1 cellular context compared by ENCODE assay signal in the genomic region with DNA sequence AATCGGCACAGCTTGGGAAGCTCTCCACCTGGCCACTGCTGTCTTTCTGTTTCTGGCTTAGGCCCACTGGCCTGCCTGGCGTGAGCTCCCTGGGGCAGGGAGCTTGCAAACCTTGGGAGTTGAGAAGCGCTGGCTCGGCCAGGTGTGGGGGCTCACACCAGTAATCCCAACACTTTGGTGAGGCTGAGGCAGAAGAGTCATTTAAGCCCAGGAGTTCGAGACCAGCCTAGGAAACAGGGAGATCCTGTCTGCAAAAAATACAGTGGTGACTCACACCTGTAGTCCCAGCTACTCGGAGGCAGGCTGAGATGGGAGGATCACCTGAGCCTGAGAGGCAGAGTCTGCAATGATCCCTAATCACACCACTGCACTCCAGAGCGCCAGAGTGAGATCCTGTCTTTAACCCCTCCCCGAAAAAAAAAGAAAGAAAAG.
TF ChIP-seq lines count a peak whose summit lies in the region.

No MANE protein-coding gene starts in this region.

TF ChIP-seq in K562, 482 proteins besides CTCF, POLR2A, EP300 and RAD21:
- TF ChIP-seq TAF9B (IDR thresholded peaks at IDR 0.05; ENCODE audit: partially characterized antibody) = no peak
- TF ChIP-seq, protein P1, sequence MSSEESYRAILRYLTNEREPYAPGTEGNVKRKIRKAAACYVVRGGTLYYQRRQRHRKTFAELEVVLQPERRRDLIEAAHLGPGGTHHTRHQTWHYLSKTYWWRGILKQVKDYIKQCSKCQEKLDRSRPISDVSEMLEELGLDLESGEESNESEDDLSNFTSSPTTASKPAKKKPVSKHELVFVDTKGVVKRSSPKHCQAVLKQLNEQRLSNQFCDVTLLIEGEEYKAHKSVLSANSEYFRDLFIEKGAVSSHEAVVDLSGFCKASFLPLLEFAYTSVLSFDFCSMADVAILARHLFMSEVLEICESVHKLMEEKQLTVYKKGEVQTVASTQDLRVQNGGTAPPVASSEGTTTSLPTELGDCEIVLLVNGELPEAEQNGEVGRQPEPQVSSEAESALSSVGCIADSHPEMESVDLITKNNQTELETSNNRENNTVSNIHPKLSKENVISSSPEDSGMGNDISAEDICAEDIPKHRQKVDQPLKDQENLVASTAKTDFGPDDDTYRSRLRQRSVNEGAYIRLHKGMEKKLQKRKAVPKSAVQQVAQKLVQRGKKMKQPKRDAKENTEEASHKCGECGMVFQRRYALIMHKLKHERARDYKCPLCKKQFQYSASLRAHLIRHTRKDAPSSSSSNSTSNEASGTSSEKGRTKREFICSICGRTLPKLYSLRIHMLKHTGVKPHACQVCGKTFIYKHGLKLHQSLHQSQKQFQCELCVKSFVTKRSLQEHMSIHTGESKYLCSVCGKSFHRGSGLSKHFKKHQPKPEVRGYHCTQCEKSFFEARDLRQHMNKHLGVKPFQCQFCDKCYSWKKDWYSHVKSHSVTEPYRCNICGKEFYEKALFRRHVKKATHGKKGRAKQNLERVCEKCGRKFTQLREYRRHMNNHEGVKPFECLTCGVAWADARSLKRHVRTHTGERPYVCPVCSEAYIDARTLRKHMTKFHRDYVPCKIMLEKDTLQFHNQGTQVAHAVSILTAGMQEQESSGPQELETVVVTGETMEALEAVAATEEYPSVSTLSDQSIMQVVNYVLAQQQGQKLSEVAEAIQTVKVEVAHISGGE (CRISPR knock-in tag; IDR thresholded peaks at IDR 0.05) = no peak
- TF ChIP-seq, protein P2, sequence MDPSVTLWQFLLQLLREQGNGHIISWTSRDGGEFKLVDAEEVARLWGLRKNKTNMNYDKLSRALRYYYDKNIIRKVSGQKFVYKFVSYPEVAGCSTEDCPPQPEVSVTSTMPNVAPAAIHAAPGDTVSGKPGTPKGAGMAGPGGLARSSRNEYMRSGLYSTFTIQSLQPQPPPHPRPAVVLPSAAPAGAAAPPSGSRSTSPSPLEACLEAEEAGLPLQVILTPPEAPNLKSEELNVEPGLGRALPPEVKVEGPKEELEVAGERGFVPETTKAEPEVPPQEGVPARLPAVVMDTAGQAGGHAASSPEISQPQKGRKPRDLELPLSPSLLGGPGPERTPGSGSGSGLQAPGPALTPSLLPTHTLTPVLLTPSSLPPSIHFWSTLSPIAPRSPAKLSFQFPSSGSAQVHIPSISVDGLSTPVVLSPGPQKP (CRISPR knock-in tag; IDR thresholded peaks at IDR 0.05) = no peak
- TF ChIP-seq BDP1 (IDR thresholded peaks at IDR 0.05; ENCODE audit: insufficient read depth, insufficient read length) = no peak
- no peak for TF ChIP-seq STAT5B (CRISPR knock-in tag; IDR thresholded peaks at IDR 0.05)
- TF ChIP-seq, protein P3, sequence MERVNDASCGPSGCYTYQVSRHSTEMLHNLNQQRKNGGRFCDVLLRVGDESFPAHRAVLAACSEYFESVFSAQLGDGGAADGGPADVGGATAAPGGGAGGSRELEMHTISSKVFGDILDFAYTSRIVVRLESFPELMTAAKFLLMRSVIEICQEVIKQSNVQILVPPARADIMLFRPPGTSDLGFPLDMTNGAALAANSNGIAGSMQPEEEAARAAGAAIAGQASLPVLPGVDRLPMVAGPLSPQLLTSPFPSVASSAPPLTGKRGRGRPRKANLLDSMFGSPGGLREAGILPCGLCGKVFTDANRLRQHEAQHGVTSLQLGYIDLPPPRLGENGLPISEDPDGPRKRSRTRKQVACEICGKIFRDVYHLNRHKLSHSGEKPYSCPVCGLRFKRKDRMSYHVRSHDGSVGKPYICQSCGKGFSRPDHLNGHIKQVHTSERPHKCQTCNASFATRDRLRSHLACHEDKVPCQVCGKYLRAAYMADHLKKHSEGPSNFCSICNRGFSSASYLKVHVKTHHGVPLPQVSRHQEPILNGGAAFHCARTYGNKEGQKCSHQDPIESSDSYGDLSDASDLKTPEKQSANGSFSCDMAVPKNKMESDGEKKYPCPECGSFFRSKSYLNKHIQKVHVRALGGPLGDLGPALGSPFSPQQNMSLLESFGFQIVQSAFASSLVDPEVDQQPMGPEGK (CRISPR knock-in tag; IDR thresholded peaks at IDR 0.05; ENCODE audit: borderline replicate concordance) = no peak
- TF ChIP-seq, protein P4, sequence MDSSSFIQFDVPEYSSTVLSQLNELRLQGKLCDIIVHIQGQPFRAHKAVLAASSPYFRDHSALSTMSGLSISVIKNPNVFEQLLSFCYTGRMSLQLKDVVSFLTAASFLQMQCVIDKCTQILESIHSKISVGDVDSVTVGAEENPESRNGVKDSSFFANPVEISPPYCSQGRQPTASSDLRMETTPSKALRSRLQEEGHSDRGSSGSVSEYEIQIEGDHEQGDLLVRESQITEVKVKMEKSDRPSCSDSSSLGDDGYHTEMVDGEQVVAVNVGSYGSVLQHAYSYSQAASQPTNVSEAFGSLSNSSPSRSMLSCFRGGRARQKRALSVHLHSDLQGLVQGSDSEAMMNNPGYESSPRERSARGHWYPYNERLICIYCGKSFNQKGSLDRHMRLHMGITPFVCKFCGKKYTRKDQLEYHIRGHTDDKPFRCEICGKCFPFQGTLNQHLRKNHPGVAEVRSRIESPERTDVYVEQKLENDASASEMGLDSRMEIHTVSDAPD (CRISPR knock-in tag; IDR thresholded peaks at IDR 0.05) = no peak
- TF ChIP-seq KAT2B (IDR thresholded peaks at IDR 0.05; ENCODE audit: low read depth, low read length) = no peak
- no peak for TF ChIP-seq ETV5 (CRISPR knock-in tag; IDR thresholded peaks at IDR 0.05; ENCODE audit: low read depth)
- TF ChIP-seq MYC (IDR thresholded peaks at IDR 0.05; ENCODE audit: low read depth, low read length) = no peak
- no peak for TF ChIP-seq MYC (CRISPR knock-in tag; IDR thresholded peaks at IDR 0.05; ENCODE audit: borderline replicate concordance, low read depth)
- no peak for TF ChIP-seq GTF2E2 (tag; IDR thresholded peaks at IDR 0.05)
- TF ChIP-seq, protein P5, sequence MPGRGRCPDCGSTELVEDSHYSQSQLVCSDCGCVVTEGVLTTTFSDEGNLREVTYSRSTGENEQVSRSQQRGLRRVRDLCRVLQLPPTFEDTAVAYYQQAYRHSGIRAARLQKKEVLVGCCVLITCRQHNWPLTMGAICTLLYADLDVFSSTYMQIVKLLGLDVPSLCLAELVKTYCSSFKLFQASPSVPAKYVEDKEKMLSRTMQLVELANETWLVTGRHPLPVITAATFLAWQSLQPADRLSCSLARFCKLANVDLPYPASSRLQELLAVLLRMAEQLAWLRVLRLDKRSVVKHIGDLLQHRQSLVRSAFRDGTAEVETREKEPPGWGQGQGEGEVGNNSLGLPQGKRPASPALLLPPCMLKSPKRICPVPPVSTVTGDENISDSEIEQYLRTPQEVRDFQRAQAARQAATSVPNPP (IDR thresholded peaks at IDR 0.05; ENCODE audit: borderline replicate concordance, insufficient read depth, insufficient read length) = no peak
